ENCODE assay signal across 10 cellular contexts in the genomic region with DNA sequence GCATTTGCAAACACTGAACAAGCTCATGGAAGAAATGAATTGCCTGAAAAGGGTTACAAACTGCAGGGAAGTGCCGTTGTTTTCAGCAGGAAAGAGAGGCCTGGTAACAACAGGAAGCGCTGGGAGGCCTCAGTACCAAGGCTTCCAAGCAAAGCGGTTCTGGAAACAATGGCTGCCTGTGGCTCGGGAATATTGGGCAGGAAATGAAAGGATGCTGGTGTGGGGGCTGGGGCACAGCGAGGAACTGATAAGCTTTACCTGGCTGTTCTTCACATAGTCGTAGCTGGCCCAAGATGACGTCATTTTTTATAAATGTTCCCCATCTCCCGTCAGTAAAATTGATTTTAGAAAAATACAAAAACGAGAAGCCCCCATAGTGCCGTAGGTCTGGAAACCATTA. TPM values are rescaled to one million over a fixed set of nuclear protein-coding genes. Genes with fewer than 3 reads are reported as not detected.
A peak's percentile ranks its signal among the peaks of the same experiment; 100 is the strongest.
DNase-seq lines count a peak whose midpoint lies in the region; ATAC-seq and TF ChIP-seq lines count a peak whose summit lies in the region.
"Had no signal": no experiment of that assay in that cellular context is flagged by ENCODE, and none has a peak within 500 bp of the region (broad histone marks: within the 10 kb centered on the region; RNA-seq: fewer than 3 reads in every experiment).

No MANE protein-coding gene starts in this region.

- POLR2A ChIA-PET in HEK293T (lab: Yijun Ruan, JAX) = no interaction called here

- ATAC-seq in HG02798 (IDR thresholded peaks at IDR 0.05; ENCODE audit: poor library complexity, unreplicated experiment) = no peak

- H2BK15ac ChIP-seq in H9 (ENCODE audit: low read depth, low read length) = no peak overlapping the region

- H3K27ac Mint-ChIP-seq in H9 = peak overlapping the region; percentile 90 to 99 (median 98)

- H3K27me3 Mint-ChIP-seq in H9 (ENCODE audit: low read depth) = peaks cover 12% of the 10 kb centered on the region

- H3K4me3 Mint-ChIP-seq in H9 = peak overlapping the region; percentile 40 to 70; a peak in 4 of 5 replicates

- peak overlapping the region; percentile 50 for H2BK20ac ChIP-seq in H9 (ENCODE audit: low read depth, low read length, poor library complexity, severe bottlenecking)

- H3K9me3 ChIP-seq in H9 (ENCODE audit: control insufficient read depth, low read depth, low read length) = no peaks in the 10 kb centered on the region
- no peaks in the 10 kb centered on the region for H3K9me3 ChIP-seq in iPS-20b (ENCODE audit: insufficient read depth, low read depth, low read length)

- no peak overlapping the region for H3K14ac ChIP-seq in H9 (ENCODE audit: insufficient read depth, low read length)

- no peaks in the 10 kb centered on the region for H3K79me2 ChIP-seq in H9 (ENCODE audit: insufficient read depth, low read length)

- WGBS in H9 (ENCODE audit: extremely low coverage, insufficient read length, low lambda C conversion rate) = no CpG with 5 or more reads among the region's 10 CpGs

- H4K20me1 ChIP-seq in H9 (ENCODE audit: control insufficient read depth, insufficient read depth, insufficient read length) = no peaks in the 10 kb centered on the region

- H2BK12ac ChIP-seq in H9 (ENCODE audit: insufficient read length, low read depth, low read length) = no peak overlapping the region

- H4K5ac ChIP-seq in H9 (ENCODE audit: insufficient read length, low read depth, low read length) = no peak overlapping the region

- H3K4me2 ChIP-seq in H9 (ENCODE audit: insufficient read depth, insufficient read length, low read length) = peak overlapping the region; percentile 32

- no peak overlapping the region for H2AFZ ChIP-seq in H9 (ENCODE audit: low read length)

- H3K9me3 Mint-ChIP-seq in H9 = peaks cover 7 to 10% of the 10 kb centered on the region in 2 experiments; a peak in 4 of 5 replicates

- H3K4me1 ChIP-seq in H9 (ENCODE audit: insufficient read depth, low read length) (peaks cover 23% of the 10 kb centered on the region), iPS-20b (ENCODE audit: insufficient read depth, low read length) (peaks cover 41% of the 10 kb centered on the region)

- H3K56ac ChIP-seq in H9 (ENCODE audit: insufficient read length, low read depth, low read length) = no peak overlapping the region

- no peak overlapping the region for H3K9ac ChIP-seq in H9 (ENCODE audit: extremely low read depth, insufficient read length, low read length)
- peak overlapping the region; percentile 78 for H3K9ac ChIP-seq in iPS-20b (ENCODE audit: low read depth, low read length)

- no peaks in the 10 kb centered on the region for H3K36me3 ChIP-seq in iPS-20b (ENCODE audit: insufficient read depth, low read depth, low read length)

- H4K91ac ChIP-seq in H9 (ENCODE audit: insufficient read length, low read depth, low read length) = no peak overlapping the region

- no peak overlapping the region for H2BK120ac ChIP-seq in H9 (ENCODE audit: low read depth, low read length, poor library complexity, severe bottlenecking)

- CTCF ChIA-PET in HEK293T (lab: Yijun Ruan, JAX) = no interaction called here

- H3K27me3 ChIP-seq in H9 (ENCODE audit: insufficient read depth, low read length) (no peaks in the 10 kb centered on the region), iPS-20b (ENCODE audit: insufficient read depth, low read length) (no peaks in the 10 kb centered on the region; the same call in 1 of the 2 replicates)

- DNase-seq in H9 (peak; percentile 83), dermis blood vessel endothelial cell (peak; percentile 91), retina (peak; percentile 9), HEK293T (ENCODE audit: extremely low spot score) (no peak), C1 segment of cervical spinal cord (lab: John Stamatoyannopoulos, UW) (no peak)
- no peak for DNase-seq in stimulated activated CD4-positive, alpha-beta T cell treated with anti-CD3 and anti-CD28 coated beads, Interleukin-2, amount 100 ng/mL, for 24 hours
- DNase-seq: NCI-H1436, T-helper 9 cell had no signal

- H3K23me2 ChIP-seq in H9 (ENCODE audit: insufficient read length, low read depth, low read length, poor library complexity, severe bottlenecking) = no peaks in the 10 kb centered on the region

- no peak overlapping the region for H2BK5ac ChIP-seq in H9 (ENCODE audit: insufficient read length, low read length)

- no peak overlapping the region for H3K4ac ChIP-seq in H9 (ENCODE audit: low read depth, low read length)

- H3T11ph ChIP-seq in H9 (ENCODE audit: low read length) = no peak overlapping the region

- H3K23ac ChIP-seq in H9 (ENCODE audit: insufficient read length, low read depth, low read length) = no peak overlapping the region

- no peaks in the 10 kb centered on the region for H3K79me1 ChIP-seq in H9 (ENCODE audit: insufficient read depth, low read depth, low read length, poor library complexity, severe bottlenecking)

- H3K36me3 Mint-ChIP-seq in H9 (ENCODE audit: insufficient read depth in 1 of 3, low read depth in 3 of 3) = peaks cover 0 to 8% (median 4%) of the 10 kb centered on the region in 3 experiments; a peak in 3 of 7 replicates

- H3K4me1 Mint-ChIP-seq in H9 = peaks cover 74 to 78% of the 10 kb centered on the region in 2 experiments

- TF ChIP-seq CTCF in H9 (conservative IDR thresholded peaks at IDR 0.05) = no peak

- no peak overlapping the region for H4K8ac ChIP-seq in H9 (replicated peaks; ENCODE audit: insufficient read length, low read depth, low read length)

- H3K27ac ChIP-seq in H9 (ENCODE audit: insufficient read length, low read depth, low read length) = peak overlapping the region; percentile 93
- peak overlapping the region; percentile 81 for H3K27ac ChIP-seq in iPS-20b (ENCODE audit: low read length)

- no peak overlapping the region for H2AK5ac ChIP-seq in H9 (ENCODE audit: insufficient read length, low read length)

- peak overlapping the region; percentile 9 for H3K18ac ChIP-seq in H9 (ENCODE audit: insufficient read length, low read depth, low read length)

- H3K4me3 ChIP-seq in iPS-20b (ENCODE audit: low read length) = peak overlapping the region; percentile 56

TF ChIP-seq in HEK293T, 16 proteins besides CTCF, POLR2A, EP300 and RAD21:
- no peak for TF ChIP-seq SP1 (IDR thresholded peaks at IDR 0.05)
- no peak for TF ChIP-seq NFRKB (IDR thresholded peaks at IDR 0.05)
- TF ChIP-seq, protein P1, sequence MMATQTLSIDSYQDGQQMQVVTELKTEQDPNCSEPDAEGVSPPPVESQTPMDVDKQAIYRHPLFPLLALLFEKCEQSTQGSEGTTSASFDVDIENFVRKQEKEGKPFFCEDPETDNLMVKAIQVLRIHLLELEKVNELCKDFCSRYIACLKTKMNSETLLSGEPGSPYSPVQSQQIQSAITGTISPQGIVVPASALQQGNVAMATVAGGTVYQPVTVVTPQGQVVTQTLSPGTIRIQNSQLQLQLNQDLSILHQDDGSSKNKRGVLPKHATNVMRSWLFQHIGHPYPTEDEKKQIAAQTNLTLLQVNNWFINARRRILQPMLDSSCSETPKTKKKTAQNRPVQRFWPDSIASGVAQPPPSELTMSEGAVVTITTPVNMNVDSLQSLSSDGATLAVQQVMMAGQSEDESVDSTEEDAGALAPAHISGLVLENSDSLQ (IDR thresholded peaks at IDR 0.05) = no peak
- TF ChIP-seq ZNF384 (IDR thresholded peaks at IDR 0.05) = no peak
- no peak for TF ChIP-seq TARDBP (IDR thresholded peaks at IDR 0.05)
- no peak for TF ChIP-seq FOXK2 (IDR thresholded peaks at IDR 0.05)
- TF ChIP-seq FOXM1 (IDR thresholded peaks at IDR 0.05; ENCODE audit: borderline replicate concordance) = no peak
- TF ChIP-seq FOXA1 (IDR thresholded peaks at IDR 0.05) = no peak
- no peak for TF ChIP-seq CTBP1 (IDR thresholded peaks at IDR 0.05; ENCODE audit: borderline replicate concordance)
TF ChIP-seq in HEK293T: peak in this region for 0.

RNA-seq across cellular contexts. Expression of a gene that starts 55.9 kb away (rescaled TPM):
- 2.2 and 2.4 TPM in 2 replicates for total RNA-seq in H9 (2021)
- 51.7 and 64.1 TPM in 2 replicates for total RNA-seq in dermis blood vessel endothelial cell

Comparison
In these comparisons a context has a peak if more than half of its experiments do, and no peak if none do; other contexts are left out.
1. DNase-seq: peak in H9 (single experiment), dermis blood vessel endothelial cell (single experiment) and retina (single experiment); none in HEK293T (single experiment), C1 segment of cervical spinal cord (0 of 14) and stimulated activated CD4-positive, alpha-beta T cell treated with anti-CD3 and anti-CD28 coated beads, Interleukin-2, amount 100 ng/mL, for 24 hours (0 of 2).
2. RNA of a gene that starts 55.9 kb away (total RNA-seq): 51.7 to 64.1 TPM in dermis blood vessel endothelial cell; 2.2 to 2.4 TPM in H9; every median in the first group is over 10 times any median in the second.